Comparison of ENCODE assay signal across 9 cellular contexts in genomic region chr1:20732071-20732587, GRCh38. TPM values are rescaled to one million over a fixed set of nuclear protein-coding genes. Genes with fewer than 3 reads are reported as not detected.
DNase-seq lines count a peak whose midpoint lies in the region; ATAC-seq and TF ChIP-seq lines count a peak whose summit lies in the region.
"Had no signal": no experiment of that assay in that cellular context is flagged by ENCODE, and none has a peak within 500 bp of the region (broad histone marks: within the 10 kb centered on the region; RNA-seq: fewer than 3 reads in every experiment).

No MANE protein-coding gene starts in this region.

- H3K4me3 ChIP-seq in choroid plexus epithelial cell (ENCODE audit: low read depth, low read length), result peak overlapping the region; percentile 64

- ATAC-seq in activated CD4-positive, CD25-positive, alpha-beta regulatory T cell treated with anti-CD3 and anti-CD28 coated beads, Interleukin-2, amount 50 U/mL, for 24 hours, result peak; percentile 56 to 71
- peak; percentile 54 for ATAC-seq in left lobe of liver

- TF ChIP-seq CTCF in choroid plexus epithelial cell (conservative IDR thresholded peaks at IDR 0.05; ENCODE audit: low read depth, low read length), result no peak

- DNase-seq in COR-L47 (lab: John Stamatoyannopoulos, UW), result peak; percentile 67
- DNase-seq in H4 (ENCODE audit: low spot score), result peak; percentile 35
- DNase-seq in NCI-H1436 treated with DMSO at 0.1 percent for 48 hours (lab: John Stamatoyannopoulos, UW), result peak; percentile 53
- DNase-seq in choroid plexus epithelial cell (ENCODE audit: low read depth), result peak; percentile 62
- DNase-seq in left lobe of liver (ENCODE audit: low spot score), result no peak
- DNase-seq in stimulated activated CD4-positive, alpha-beta T cell treated with anti-CD3 and anti-CD28 coated beads, Interleukin-2, amount 100 ng/mL, for 4 hours (ENCODE audit: low read depth), result peak; percentile 66
- DNase-seq in dedifferentiated amniotic fluid mesenchymal stem cell (ENCODE audit: extremely low spot score), result no peak

RNA-seq across cellular contexts. Expression of gene SH2D5, which starts 0.4 kb away (rescaled TPM):
- total RNA-seq in H4 (2014; rRNA removed; shearing (Covaris generic)), result 0.56 and 0.97 TPM in 2 replicates
- 0.30 TPM for total RNA-seq in left lobe of liver

RNA-seq across cellular contexts. Expression of gene KIF17, which starts 14.3 kb away (rescaled TPM):
- 0.10 TPM in 1 of 2 replicates, not detected in the other for total RNA-seq in H4 (2014; rRNA removed; shearing (Covaris generic))
- 1.5 TPM for total RNA-seq in left lobe of liver
- total RNA-seq: T-helper 1 cell treated with Interleukin-12 subunit alpha and Interleukin-12 subunit beta and Interleukin-4 antibody, amounts not matched to agents 30 ng/mL and 1 ng/mL, for 36 hours had no signal

RNA-seq across cellular contexts. Expression of gene HP1BP3, which starts 55.0 kb away (rescaled TPM):
- 112 and 163 TPM in 2 replicates for total RNA-seq in H4 (2014; rRNA removed; shearing (Covaris generic))
- 71.9 TPM for total RNA-seq in left lobe of liver

Comparison
In these comparisons a context has a peak if more than half of its experiments do, and no peak if none do; other contexts are left out.
1. DNase-seq: peak in COR-L47 (single experiment), H4 (single experiment), NCI-H1436 treated with DMSO at 0.1 percent for 48 hours (single experiment), choroid plexus epithelial cell (single experiment) and stimulated activated CD4-positive, alpha-beta T cell treated with anti-CD3 and anti-CD28 coated beads, Interleukin-2, amount 100 ng/mL, for 4 hours (single experiment); none in left lobe of liver (single experiment) and dedifferentiated amniotic fluid mesenchymal stem cell (single experiment).